ENCODE assay signal across 8 cellular contexts in the genomic region with DNA sequence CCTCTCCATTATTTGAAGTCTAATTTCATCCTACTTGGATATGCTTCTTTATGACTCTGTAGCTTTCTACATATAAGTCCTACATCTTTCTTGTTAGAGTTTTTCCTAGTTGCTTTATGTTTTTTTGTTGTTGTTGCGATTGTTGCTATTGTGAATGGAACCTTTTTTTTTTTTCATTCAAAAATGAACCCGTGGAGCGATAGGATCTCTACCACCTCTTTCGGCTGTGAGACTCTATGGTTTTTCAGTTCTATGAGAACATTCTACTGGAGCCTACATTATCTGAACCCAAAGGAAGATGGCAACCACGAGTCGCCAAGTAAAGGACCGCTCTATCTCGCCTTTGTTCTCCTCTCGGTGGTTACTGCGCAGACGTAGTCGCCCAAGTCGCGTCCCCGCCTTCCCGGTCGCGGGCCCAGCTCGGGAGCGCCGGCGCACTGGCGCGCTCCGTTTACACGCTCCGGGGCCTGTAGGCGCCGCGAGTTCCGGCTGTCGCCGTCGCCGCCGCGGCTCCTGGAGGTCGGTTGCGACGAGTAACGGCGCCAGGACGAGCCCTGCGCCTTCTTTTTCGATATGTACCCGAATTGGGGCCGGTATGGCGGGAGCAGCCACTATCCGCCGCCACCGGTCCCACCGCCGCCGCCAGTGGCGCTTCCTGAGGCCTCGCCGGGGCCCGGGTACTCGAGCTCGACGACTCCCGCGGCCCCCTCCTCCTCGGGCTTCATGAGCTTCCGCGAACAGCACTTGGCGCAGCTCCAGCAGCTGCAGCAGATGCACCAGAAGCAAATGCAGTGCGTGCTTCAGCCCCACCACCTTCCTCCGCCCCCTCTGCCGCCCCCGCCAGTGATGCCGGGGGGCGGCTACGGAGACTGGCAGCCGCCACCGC. TPM values are rescaled to one million over a fixed set of nuclear protein-coding genes. Genes with fewer than 3 reads are reported as not detected.
A peak's percentile ranks its signal among the peaks of the same experiment; 100 is the strongest.
DNase-seq lines count a peak whose midpoint lies in the region; ATAC-seq, FAIRE-seq and TF ChIP-seq lines count a peak whose summit lies in the region.

A gene with protein sequence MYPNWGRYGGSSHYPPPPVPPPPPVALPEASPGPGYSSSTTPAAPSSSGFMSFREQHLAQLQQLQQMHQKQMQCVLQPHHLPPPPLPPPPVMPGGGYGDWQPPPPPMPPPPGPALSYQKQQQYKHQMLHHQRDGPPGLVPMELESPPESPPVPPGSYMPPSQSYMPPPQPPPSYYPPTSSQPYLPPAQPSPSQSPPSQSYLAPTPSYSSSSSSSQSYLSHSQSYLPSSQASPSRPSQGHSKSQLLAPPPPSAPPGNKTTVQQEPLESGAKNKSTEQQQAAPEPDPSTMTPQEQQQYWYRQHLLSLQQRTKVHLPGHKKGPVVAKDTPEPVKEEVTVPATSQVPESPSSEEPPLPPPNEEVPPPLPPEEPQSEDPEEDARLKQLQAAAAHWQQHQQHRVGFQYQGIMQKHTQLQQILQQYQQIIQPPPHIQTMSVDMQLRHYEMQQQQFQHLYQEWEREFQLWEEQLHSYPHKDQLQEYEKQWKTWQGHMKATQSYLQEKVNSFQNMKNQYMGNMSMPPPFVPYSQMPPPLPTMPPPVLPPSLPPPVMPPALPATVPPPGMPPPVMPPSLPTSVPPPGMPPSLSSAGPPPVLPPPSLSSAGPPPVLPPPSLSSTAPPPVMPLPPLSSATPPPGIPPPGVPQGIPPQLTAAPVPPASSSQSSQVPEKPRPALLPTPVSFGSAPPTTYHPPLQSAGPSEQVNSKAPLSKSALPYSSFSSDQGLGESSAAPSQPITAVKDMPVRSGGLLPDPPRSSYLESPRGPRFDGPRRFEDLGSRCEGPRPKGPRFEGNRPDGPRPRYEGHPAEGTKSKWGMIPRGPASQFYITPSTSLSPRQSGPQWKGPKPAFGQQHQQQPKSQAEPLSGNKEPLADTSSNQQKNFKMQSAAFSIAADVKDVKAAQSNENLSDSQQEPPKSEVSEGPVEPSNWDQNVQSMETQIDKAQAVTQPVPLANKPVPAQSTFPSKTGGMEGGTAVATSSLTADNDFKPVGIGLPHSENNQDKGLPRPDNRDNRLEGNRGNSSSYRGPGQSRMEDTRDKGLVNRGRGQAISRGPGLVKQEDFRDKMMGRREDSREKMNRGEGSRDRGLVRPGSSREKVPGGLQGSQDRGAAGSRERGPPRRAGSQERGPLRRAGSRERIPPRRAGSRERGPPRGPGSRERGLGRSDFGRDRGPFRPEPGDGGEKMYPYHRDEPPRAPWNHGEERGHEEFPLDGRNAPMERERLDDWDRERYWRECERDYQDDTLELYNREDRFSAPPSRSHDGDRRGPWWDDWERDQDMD (N-terminal part only) (plus strand): TSS at position 400 of the 886 bp plus-strand sequence. CDS start 174 bp downstream, at position 574.

- peak; percentile 92 for ATAC-seq in GM18867 (IDR thresholded peaks at IDR 0.05; ENCODE audit: unreplicated experiment)
- peak; percentile 92 for ATAC-seq in HG03108 (IDR thresholded peaks at IDR 0.05; ENCODE audit: unreplicated experiment)

- intact Hi-C loops in mammary epithelial cell (cut with micrococcal nuclease), result loop anchor here (1.0 to 5.0 kb wide), 2 partner anchors 51 to 154 kb away; a partner anchor contains a TSS

- peak; percentile 74 for TF ChIP-seq CTCF in VCaP (conservative IDR thresholded peaks at IDR 0.05)
- TF ChIP-seq CTCF in mammary epithelial cell (conservative IDR thresholded peaks at IDR 0.05 in 1 of 2, IDR thresholded peaks at IDR 0.05 in 1 of 2; ENCODE audit: extremely low read depth in 1 of 2, insufficient read depth in 1 of 2, low read depth in 1 of 2, low read length in 2 of 2), result peak; percentile 53 to 55

- H2AFZ ChIP-seq in ACC112 (ENCODE audit: low read length, unreplicated experiment), result peak within 1 kb of the TSS; percentile 98
- H2AFZ ChIP-seq in mammary epithelial cell (ENCODE audit: low read depth, low read length), result peak within 1 kb of the TSS; percentile 97

- H3K9me3 ChIP-seq in mammary epithelial cell (replicated peaks; ENCODE audit: insufficient read depth, low read length) (no peaks in the 10 kb centered on the region), iPS-20b (ENCODE audit: insufficient read depth, low read depth, low read length) (no peaks in the 10 kb centered on the region), small intestine (ENCODE audit: control insufficient read depth, low read depth) (no peaks in the 10 kb centered on the region)

- peak within 1 kb of the TSS; percentile 73 for H3K27ac ChIP-seq in ACC112 (ENCODE audit: low read depth, low read length)
- peak within 1 kb of the TSS; percentile 91 for H3K27ac ChIP-seq in VCaP
- H3K27ac ChIP-seq in mammary epithelial cell (ENCODE audit: insufficient read depth, low read depth, low read length), result peak within 1 kb of the TSS; percentile 90
- H3K27ac ChIP-seq in iPS-20b (ENCODE audit: low read length), result peak within 1 kb of the TSS; percentile 82
- peak within 1 kb of the TSS; percentile 86 to 96 for H3K27ac ChIP-seq in small intestine (ENCODE audit: low read depth in 1 of 2, low read length in 1 of 2)

- dilution Hi-C loops in mammary epithelial cell (cut with HindIII; ENCODE audit: low sequenced_read_pairs), result no loop called here

- H3K4me1 ChIP-seq in ACC112 (ENCODE audit: control insufficient read depth, insufficient read depth, low read length, unreplicated experiment), result peaks cover 18% of the 10 kb centered on the region
- H3K4me1 ChIP-seq in mammary epithelial cell (ENCODE audit: insufficient read depth, low read length), result peaks cover 10% of the 10 kb centered on the region
- H3K4me1 ChIP-seq in iPS-20b (ENCODE audit: insufficient read depth, low read length), result peaks cover 19% of the 10 kb centered on the region; the same call in 1 of the 2 replicates
- H3K4me1 ChIP-seq in small intestine (ENCODE audit: control insufficient read depth in 2 of 2, insufficient read depth in 1 of 2, low read depth in 1 of 2, low read length in 1 of 2), result peaks cover 0 to 5% of the 10 kb centered on the region in 2 donors

- no peak for FAIRE-seq in small intestine (lab: Jason Lieb, UNC)

- 1% methylated on average over 9 of the region's 76 CpGs for WGBS in mammary epithelial cell (ENCODE audit: low coverage, missing lambda C conversion rate)
- WGBS in small intestine, 3 donors, result 0 to 1% (median 1%) methylated on average over 58 to 76 of the region's 76 CpGs

- in situ Hi-C loops in mammary epithelial cell (cut with MboI; ENCODE audit: low sequenced_read_pairs in 2 of 2), result no loop called here

- H3K9ac ChIP-seq in mammary epithelial cell (ENCODE audit: insufficient read depth, low read length), result peak within 1 kb of the TSS; percentile 79
- peak within 1 kb of the TSS; percentile 82 for H3K9ac ChIP-seq in iPS-20b (ENCODE audit: low read depth, low read length)

- H3K27me3 ChIP-seq in ACC112 (ENCODE audit: insufficient read depth, low read length), result no peaks in the 10 kb centered on the region
- H3K27me3 ChIP-seq in mammary epithelial cell (ENCODE audit: insufficient read depth, low read length), result no peaks in the 10 kb centered on the region
- peaks cover 7% of the 10 kb centered on the region for H3K27me3 ChIP-seq in iPS-20b (ENCODE audit: insufficient read depth, low read length)
- no peaks in the 10 kb centered on the region for H3K27me3 ChIP-seq in small intestine (ENCODE audit: control insufficient read depth in 2 of 2, insufficient read depth in 2 of 2, low read length in 2 of 2)

- DNase-seq in NCI-H2196 (lab: John Stamatoyannopoulos, UW; ENCODE audit: unreplicated experiment) (peak; percentile 96), mammary epithelial cell (peak; percentile 96), small intestine (peak; percentile 97)

- CTCF ChIA-PET in mammary epithelial cell (lab: Charles Lee; ENCODE audit: low non-redundant PET), result interaction anchor here (0.6 to 0.7 kb wide), 4 partner anchors 41 to 814 kb away, joined by 3 to 9 read pairs (median 4); no protein-coding TSS in a partner anchor

- H3K36me3 ChIP-seq in ACC112 (ENCODE audit: insufficient read depth, low read length) (peaks cover 7% of the 10 kb centered on the region), mammary epithelial cell (ENCODE audit: insufficient read depth, low read length) (peaks cover 3% of the 10 kb centered on the region), iPS-20b (ENCODE audit: insufficient read depth, low read depth, low read length) (peaks cover 13% of the 10 kb centered on the region), small intestine (ENCODE audit: control insufficient read depth in 2 of 2, insufficient read depth in 2 of 2, low read length in 2 of 2) (no peaks in the 10 kb centered on the region)

- peak within 1 kb of the TSS; percentile 97 for H3K4me3 ChIP-seq in ACC112 (ENCODE audit: low read depth, low read length)
- H3K4me3 ChIP-seq in mammary epithelial cell (replicated peaks in 1 of 3; ENCODE audit: insufficient read depth in 1 of 3, low read depth in 2 of 3, low read length in 3 of 3), result peak within 1 kb of the TSS; percentile 68 to 92 (median 86)
- H3K4me3 ChIP-seq in iPS-20b (ENCODE audit: low read length), result peak within 1 kb of the TSS; percentile 94
- H3K4me3 ChIP-seq in small intestine (ENCODE audit: low read depth in 1 of 2, low read length in 2 of 2), result peak within 1 kb of the TSS; percentile 90 to 96

- peaks cover 49% of the 10 kb centered on the region for H3K79me2 ChIP-seq in ACC112 (ENCODE audit: control insufficient read depth, insufficient read depth, low read length, unreplicated experiment)
- peaks cover 49% of the 10 kb centered on the region for H3K79me2 ChIP-seq in mammary epithelial cell (ENCODE audit: insufficient read depth, low read length)

- H4K20me1 ChIP-seq in mammary epithelial cell (ENCODE audit: insufficient read depth, low read length), result no peaks in the 10 kb centered on the region

- peak within 1 kb of the TSS; percentile 98 for H3K4me2 ChIP-seq in mammary epithelial cell (ENCODE audit: insufficient read depth, low read depth, low read length)

- TSS peak; percentile 63 for BruUV-seq in mammary epithelial cell (replicated peaks; lab: Mats Ljungman, UMichigan)

RNA-seq across cellular contexts. Expression of the gene that starts here (rescaled TPM):
- 10 to 100 TPM; 38.7 to 52.4 TPM for total RNA-seq in mammary epithelial cell
- polyA plus RNA-seq in mammary epithelial cell, result 7.5 TPM
- 63.5 TPM for polyA minus RNA-seq in mammary epithelial cell
- 10 to 100 TPM in 2 of 3 donors, 1 to 10 TPM in 1; 5.1 to 16.1 (median 10.1) TPM for polyA plus RNA-seq in small intestine

Comparison
In these comparisons a context has a peak if more than half of its experiments do, and no peak if none do; other contexts are left out.
1. Peak in every context shown above with its lines: DNase-seq, ATAC-seq, H3K4me3 ChIP-seq and H3K27ac ChIP-seq.